In genomic region chr17:77410470-77410869, GRCh38 we compare ENCODE assay signal across 12 cellular contexts.
DNase-seq lines count a peak whose midpoint lies in the region; ATAC-seq, FAIRE-seq and TF ChIP-seq lines count a peak whose summit lies in the region.
"Had no signal": no experiment of that assay in that cellular context is flagged by ENCODE, and none has a peak within 500 bp of the region (broad histone marks: within the 10 kb centered on the region; RNA-seq: fewer than 3 reads in every experiment).

No MANE protein-coding gene starts in this region.

- DNase-seq in A549 (ENCODE audit: low read depth in 1 of 2, low spot score in 1 of 2) (no peak), EH (ENCODE audit: low read depth) (peak; percentile 46), adipocyte (ENCODE audit: low read depth) (no peak), lower lobe of right lung (no peak)
- no peak for DNase-seq in naive thymus-derived CD8-positive, alpha-beta T cell
- DNase-seq in effector CD8-positive, alpha-beta T cell (lab: John Stamatoyannopoulos, UW) = no peak
- DNase-seq in stimulated activated CD4-positive, alpha-beta T cell treated with anti-CD3 and anti-CD28 coated beads, Interleukin-2, amount 100 ng/mL, for 48 hours = no peak
- DNase-seq: activated CD4-positive, alpha-beta T cell treated with anti-CD3 and anti-CD28 coated beads for 1 hour; substantia nigra had no signal

- no peak for FAIRE-seq in A549 (lab: Jason Lieb, UNC)
- FAIRE-seq: GM12878 had no signal

- H3K4me3 ChIP-seq in A549 (no peak overlapping the region), adipocyte (ENCODE audit: low read length) (no peak overlapping the region), lower lobe of right lung (no peak overlapping the region)
- H3K4me3 ChIP-seq: GM12878 had no signal

- H3K4me2 ChIP-seq in A549 = peak overlapping the region; percentile 32; the same call in 2 of the 3 replicates

- WGBS in A549 (ENCODE audit: missing lambda C conversion rate) = 89% methylated on average over 13 of the region's 13 CpGs

- H3K4me1 ChIP-seq in A549 (peaks cover 68% of the 10 kb centered on the region), adipocyte (ENCODE audit: control insufficient read depth, insufficient read depth, low read length) (peaks cover 58% of the 10 kb centered on the region), lower lobe of right lung (peaks cover 53% of the 10 kb centered on the region)

- peak overlapping the region; percentile 46 for H3K9ac ChIP-seq in adipocyte (ENCODE audit: low read length)

- H3K4me3 Mint-ChIP-seq in naive thymus-derived CD8-positive, alpha-beta T cell = peak overlapping the region in 9 of 10 donors; percentile 25 to 98 (median 62)
- H3K4me3 Mint-ChIP-seq: brain had no signal

- no peaks in the 10 kb centered on the region for H3K9me3 Mint-ChIP-seq in naive thymus-derived CD8-positive, alpha-beta T cell

- H3K9me3 ChIP-seq in A549 (no peaks in the 10 kb centered on the region), adipocyte (ENCODE audit: control insufficient read depth, low read length) (no peaks in the 10 kb centered on the region), lower lobe of right lung (no peaks in the 10 kb centered on the region)

- H3K27me3 Mint-ChIP-seq in naive thymus-derived CD8-positive, alpha-beta T cell = no peaks in the 10 kb centered on the region
- H3K27me3 Mint-ChIP-seq: brain had no signal

- CTCF ChIA-PET in A549 (lab: Yijun Ruan, JAX) = interaction anchor here (0.6 to 12.6 kb wide), 8 partner anchors 10 to 84 kb away, joined by 3 to 95 read pairs (median 8); no protein-coding TSS in a partner anchor

- H3K27ac Mint-ChIP-seq in naive thymus-derived CD8-positive, alpha-beta T cell = peak overlapping the region; percentile 63 to 96 (median 90)

- H3K4me1 Mint-ChIP-seq in naive thymus-derived CD8-positive, alpha-beta T cell = peaks cover 44 to 86% (median 82%) of the 10 kb centered on the region in 4 donors

- TF ChIP-seq EP300 in A549 (IDR thresholded peaks at IDR 0.05) = no peak

- no peak for TF ChIP-seq POLR2A in A549 (IDR thresholded peaks at IDR 0.05; ENCODE audit: low read length)

- no peak; a peak in 2 of 6 replicates for ATAC-seq in A549
- ATAC-seq in naive thymus-derived CD8-positive, alpha-beta T cell = no peak
- ATAC-seq in HG02973 (IDR thresholded peaks at IDR 0.05; ENCODE audit: unreplicated experiment) = no peak
- no peak for ATAC-seq in lower lobe of right lung
- ATAC-seq: GM12878 had no signal

- H3K27ac ChIP-seq in A549 = peak overlapping the region; percentile 53 to 70
- no peak overlapping the region for H3K27ac ChIP-seq in lower lobe of right lung

- H3K36me3 ChIP-seq in adipocyte (ENCODE audit: control insufficient read depth, insufficient read depth, low read length, severe bottlenecking) = peaks cover 14% of the 10 kb centered on the region
- H3K36me3 ChIP-seq in lower lobe of right lung = no peaks in the 10 kb centered on the region

- no peak for TF ChIP-seq CTCF in A549 (IDR thresholded peaks at IDR 0.05)
- no peak for TF ChIP-seq CTCF in lower lobe of right lung (IDR thresholded peaks at IDR 0.05)

- no peak for TF ChIP-seq RAD21 in A549 (conservative IDR thresholded peaks at IDR 0.05 in 1 of 2, IDR thresholded peaks at IDR 0.05 in 1 of 2)

- H3K27me3 ChIP-seq in adipocyte (replicated peaks; ENCODE audit: control insufficient read depth, insufficient read depth, low read length) = no peaks in the 10 kb centered on the region
- H3K27me3 ChIP-seq in lower lobe of right lung (ENCODE audit: low read depth) = no peaks in the 10 kb centered on the region

- H3K36me3 Mint-ChIP-seq in naive thymus-derived CD8-positive, alpha-beta T cell = peaks cover 0 to 21% (median 5%) of the 10 kb centered on the region in 3 donors

- intact Hi-C loops in lower lobe of right lung (cut with DNase I) = no loop called here

- POLR2A ChIA-PET in A549 (lab: Yijun Ruan, JAX) = interaction anchor here (1.0 kb wide), 1 partner anchor 15 kb away, joined by 3 read pairs; no protein-coding TSS in a partner anchor
- POLR2A ChIA-PET in naive thymus-derived CD8-positive, alpha-beta T cell (lab: Charles Lee) = interaction anchor here (1.0 to 74.5 kb wide), 5 partner anchors 3 to 548 kb away, joined by 3 to 5369 read pairs (median 186); partner anchors contain the start of gene TNRC6C

TF ChIP-seq in A549, 52 proteins besides CTCF, POLR2A, EP300 and RAD21:
- TF ChIP-seq ESRRA (IDR thresholded peaks at IDR 0.05; ENCODE audit: borderline replicate concordance, low read length) = no peak
